Comparison of ENCODE assay signal across 8 cellular contexts in genomic region chr19:12484371-12485322, GRCh38. TPM values are rescaled to one million over a fixed set of nuclear protein-coding genes. Genes with fewer than 3 reads are reported as not detected.
DNase-seq lines count a peak whose midpoint lies in the region; ATAC-seq and TF ChIP-seq lines count a peak whose summit lies in the region.

Gene ZNF709, minus strand, starts transcription at chr19:12484816. Its CDS starts 159 bp downstream, at chr19:12484657.

- TF ChIP-seq CTCF in HEK293 (tag by site-specific recombination; IDR thresholded peaks at IDR 0.05) (0 out of 2 replicates have a peak, but pooled peaks have one; percentile 21), type B pancreatic cell (conservative IDR thresholded peaks at IDR 0.05) (no peak)

- peak within 1 kb of the TSS; percentile 92 for H3K4me3 Mint-ChIP-seq in type B pancreatic cell

- peak within 1 kb of the TSS; percentile 88 for H3K27ac Mint-ChIP-seq in type B pancreatic cell

- H3K27ac ChIP-seq in HEK293 (ENCODE audit: extremely low read depth, low read depth, low read length) = peak within 1 kb of the TSS; percentile 42; the same call in 1 of the 2 replicates

- POLR2A ChIA-PET in HEK293 (lab: Yijun Ruan, JAX) = interaction anchor here (0.6 to 4.2 kb wide), 5 partner anchors 11 to 322 kb away, joined by 3 to 32 read pairs (median 8); partner anchors contain the start of genes ZNF136, ZNF442 and ZNF563

- CTCF ChIA-PET in HEK293 (lab: Yijun Ruan, JAX) = interaction anchor here (0.6 to 0.7 kb wide), 2 partner anchors 480 to 522 kb away, joined by 3 to 5 read pairs; no protein-coding TSS in a partner anchor

- intact Hi-C loops in left cardiac atrium (cut with DNase I) = no loop called here
- intact Hi-C loops in posterior cingulate gyrus (cut with DNase I) = no loop called here

- H3K36me3 ChIP-seq in HEK293 (ENCODE audit: control insufficient read depth in 2 of 2, insufficient read depth in 1 of 2, low read length in 2 of 2) = no peaks in the 10 kb centered on the region; a peak in 1 of 3 replicates

- DNase-seq in GM04503 (ENCODE audit: low read depth) (peak; percentile 30), NCI-H1105 (lab: John Stamatoyannopoulos, UW) (peak; percentile 95), T follicular helper cell (ENCODE audit: low read depth) (peak; percentile 84), amniotic stem cell (lab: John Stamatoyannopoulos, UW) (peak; percentile 75), left cardiac atrium (peak; percentile 93), posterior cingulate gyrus (peak; percentile 84 to 99 (median 92)), type B pancreatic cell (ENCODE audit: extremely low spot score, unreplicated experiment) (peak; percentile 93)

- no peaks in the 10 kb centered on the region for H3K4me1 ChIP-seq in HEK293 (ENCODE audit: control insufficient read depth, insufficient read depth, low read length)

- H3K27me3 Mint-ChIP-seq in type B pancreatic cell = no peaks in the 10 kb centered on the region

- H3K4me1 Mint-ChIP-seq in type B pancreatic cell (ENCODE audit: unreplicated experiment) = peaks cover 29% of the 10 kb centered on the region

- H3K36me3 Mint-ChIP-seq in type B pancreatic cell = peaks cover 12% of the 10 kb centered on the region

- no peaks in the 10 kb centered on the region for H3K9me3 Mint-ChIP-seq in type B pancreatic cell

- peak within 1 kb of the TSS; percentile 62 for H3K4me3 ChIP-seq in HEK293 (ENCODE audit: low read depth, low read length)

- no peaks in the 10 kb centered on the region for H3K9me3 ChIP-seq in HEK293 (ENCODE audit: control insufficient read depth, insufficient read depth, low read depth, low read length)

- peak; percentile 100 for ATAC-seq in left cardiac atrium

TF ChIP-seq in HEK293, 187 proteins besides CTCF, POLR2A, EP300 and RAD21 (continues in another document):
- 0 out of 2 replicates have a peak, but pooled peaks have one; percentile 31 for TF ChIP-seq ZNF146 (tag by site-specific recombination; IDR thresholded peaks at IDR 0.05)
- TF ChIP-seq, protein P1, sequence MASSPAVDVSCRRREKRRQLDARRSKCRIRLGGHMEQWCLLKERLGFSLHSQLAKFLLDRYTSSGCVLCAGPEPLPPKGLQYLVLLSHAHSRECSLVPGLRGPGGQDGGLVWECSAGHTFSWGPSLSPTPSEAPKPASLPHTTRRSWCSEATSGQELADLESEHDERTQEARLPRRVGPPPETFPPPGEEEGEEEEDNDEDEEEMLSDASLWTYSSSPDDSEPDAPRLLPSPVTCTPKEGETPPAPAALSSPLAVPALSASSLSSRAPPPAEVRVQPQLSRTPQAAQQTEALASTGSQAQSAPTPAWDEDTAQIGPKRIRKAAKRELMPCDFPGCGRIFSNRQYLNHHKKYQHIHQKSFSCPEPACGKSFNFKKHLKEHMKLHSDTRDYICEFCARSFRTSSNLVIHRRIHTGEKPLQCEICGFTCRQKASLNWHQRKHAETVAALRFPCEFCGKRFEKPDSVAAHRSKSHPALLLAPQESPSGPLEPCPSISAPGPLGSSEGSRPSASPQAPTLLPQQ (tag by site-specific recombination; IDR thresholded peaks at IDR 0.05) = peak; percentile 96
- peak; percentile 81; the same call in 1 of the 2 replicates for TF ChIP-seq ZNF391 (tag by site-specific recombination; IDR thresholded peaks at IDR 0.05; ENCODE audit: borderline replicate concordance, low read depth)
- TF ChIP-seq ZNF76 (tag by site-specific recombination; IDR thresholded peaks at IDR 0.05; ENCODE audit: borderline replicate concordance, low read depth) = peak; percentile 54; the same call in 1 of the 2 replicates
- peak; percentile 62; the same call in 1 of the 2 replicates for TF ChIP-seq ZNF629 (tag by site-specific recombination; IDR thresholded peaks at IDR 0.05)
- TF ChIP-seq GLIS2 (tag by site-specific recombination; IDR thresholded peaks at IDR 0.05) = peak; percentile 73
- peak; percentile 36 for TF ChIP-seq WT1 (tag by site-specific recombination; IDR thresholded peaks at IDR 0.05)
- TF ChIP-seq ZNF830 (tag by site-specific recombination; IDR thresholded peaks at IDR 0.05; ENCODE audit: low read depth) = no peak
- peak; percentile 53 for TF ChIP-seq GLIS1 (tag by site-specific recombination; IDR thresholded peaks at IDR 0.05)
- peak; percentile 83 for TF ChIP-seq ZBTB20 (tag by site-specific recombination; IDR thresholded peaks at IDR 0.05)
- no peak for TF ChIP-seq ZNF266 (tag by site-specific recombination; IDR thresholded peaks at IDR 0.05; ENCODE audit: low read depth)
- TF ChIP-seq, protein P2, sequence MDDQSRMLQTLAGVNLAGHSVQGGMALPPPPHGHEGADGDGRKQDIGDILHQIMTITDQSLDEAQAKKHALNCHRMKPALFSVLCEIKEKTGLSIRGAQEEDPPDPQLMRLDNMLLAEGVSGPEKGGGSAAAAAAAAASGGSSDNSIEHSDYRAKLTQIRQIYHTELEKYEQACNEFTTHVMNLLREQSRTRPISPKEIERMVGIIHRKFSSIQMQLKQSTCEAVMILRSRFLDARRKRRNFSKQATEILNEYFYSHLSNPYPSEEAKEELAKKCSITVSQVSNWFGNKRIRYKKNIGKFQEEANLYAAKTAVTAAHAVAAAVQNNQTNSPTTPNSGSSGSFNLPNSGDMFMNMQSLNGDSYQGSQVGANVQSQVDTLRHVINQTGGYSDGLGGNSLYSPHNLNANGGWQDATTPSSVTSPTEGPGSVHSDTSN (CRISPR knock-in tag; IDR thresholded peaks at IDR 0.05) = peak; percentile 86; the same call in 1 of the 2 replicates
- peak; percentile 65 for TF ChIP-seq ZNF501 (tag by site-specific recombination; IDR thresholded peaks at IDR 0.05)
- peak; percentile 97 for TF ChIP-seq ZNF341 (tag by site-specific recombination; IDR thresholded peaks at IDR 0.05; ENCODE audit: low read depth)
- no peak for TF ChIP-seq ZNF510 (tag by site-specific recombination; IDR thresholded peaks at IDR 0.05; ENCODE audit: insufficient replicate concordance)
- peak; percentile 93 for TF ChIP-seq ZFP69B (tag by site-specific recombination; IDR thresholded peaks at IDR 0.05)
- 0 out of 2 replicates have a peak, but pooled peaks have one; percentile 24 for TF ChIP-seq ZNF394 (tag by site-specific recombination; IDR thresholded peaks at IDR 0.05; ENCODE audit: borderline replicate concordance)
- TF ChIP-seq ZNF768 (tag by site-specific recombination; IDR thresholded peaks at IDR 0.05) = no peak
- TF ChIP-seq SCRT2 (tag by site-specific recombination; IDR thresholded peaks at IDR 0.05) = peak; percentile 30; the same call in 1 of the 2 replicates
- peak; percentile 83 for TF ChIP-seq PRDM10 (tag by site-specific recombination; IDR thresholded peaks at IDR 0.05)
- no peak for TF ChIP-seq ZNF513 (tag by site-specific recombination; IDR thresholded peaks at IDR 0.05)
- TF ChIP-seq ZSCAN30 (tag by site-specific recombination; IDR thresholded peaks at IDR 0.05) = peak; percentile 59
- peak; percentile 84; the same call in 1 of the 2 replicates for TF ChIP-seq ZNF561 (tag by site-specific recombination; IDR thresholded peaks at IDR 0.05; ENCODE audit: borderline replicate concordance)
- TF ChIP-seq ZIC2 (tag by site-specific recombination; IDR thresholded peaks at IDR 0.05) = peak; percentile 44
- TF ChIP-seq SP3 (tag by site-specific recombination; IDR thresholded peaks at IDR 0.05) = peak; percentile 95

RNA-seq across cellular contexts. Expression of gene ZNF709, which starts in this region (rescaled TPM):
- total RNA-seq in left cardiac atrium (1 to 10 TPM; 1.2 to 1.3 TPM), type B pancreatic cell (ENCODE audit: low replicate concordance) (3.6 and 5.6 TPM in 2 replicates)

Comparison
In these comparisons a context has a peak if more than half of its experiments do, and no peak if none do; other contexts are left out.
1. Peak in every context shown above with its lines: DNase-seq, ATAC-seq, H3K4me3 ChIP-seq and H3K27ac ChIP-seq.
2. DNase-seq: peak in every context shown above with its lines; median percentile 95 in NCI-H1105; 93 in left cardiac atrium; 93 in type B pancreatic cell; 92 in posterior cingulate gyrus; 84 in T follicular helper cell; 75 in amniotic stem cell; 30 in GM04503.